Comparison of ENCODE assay signal across 8 cellular contexts in genomic region chr1:30085814-30086770, GRCh38.
DNase-seq lines count a peak whose midpoint lies in the region; ATAC-seq and TF ChIP-seq lines count a peak whose summit lies in the region.

No MANE protein-coding gene starts in this region.

- no peaks in the 10 kb centered on the region for H3K36me3 ChIP-seq in BLaER1

- peaks cover 2% of the 10 kb centered on the region for H3K27me3 Mint-ChIP-seq in activated CD8-positive, alpha-beta memory T cell treated with anti-CD3 and anti-CD28 coated beads, Interleukin-2, amount 10 ng/mL, durations not matched to agents 7 days and 5 days
- H3K27me3 Mint-ChIP-seq in glutamatergic neuron (ENCODE audit: unreplicated experiment): peaks cover 11% of the 10 kb centered on the region

- no peak overlapping the region for H3K27ac Mint-ChIP-seq in activated CD8-positive, alpha-beta memory T cell treated with anti-CD3 and anti-CD28 coated beads, Interleukin-2, amount 10 ng/mL, durations not matched to agents 7 days and 5 days
- peak overlapping the region; percentile 15 for H3K27ac Mint-ChIP-seq in glutamatergic neuron (ENCODE audit: unreplicated experiment)

- H3K36me3 Mint-ChIP-seq in activated CD8-positive, alpha-beta memory T cell treated with anti-CD3 and anti-CD28 coated beads, Interleukin-2, amount 10 ng/mL, durations not matched to agents 7 days and 5 days: no peaks in the 10 kb centered on the region
- no peaks in the 10 kb centered on the region for H3K36me3 Mint-ChIP-seq in glutamatergic neuron (ENCODE audit: unreplicated experiment)

- peak overlapping the region; percentile 23; the same call in 1 of the 2 replicates for H3K4me3 ChIP-seq in BLaER1

- no peaks in the 10 kb centered on the region for H3K9me3 Mint-ChIP-seq in activated CD8-positive, alpha-beta memory T cell treated with anti-CD3 and anti-CD28 coated beads, Interleukin-2, amount 10 ng/mL, durations not matched to agents 7 days and 5 days (ENCODE audit: low read depth)
- peaks cover 10% of the 10 kb centered on the region for H3K9me3 Mint-ChIP-seq in glutamatergic neuron (ENCODE audit: unreplicated experiment)

- H3K27me3 ChIP-seq in BLaER1: no peaks in the 10 kb centered on the region

- H3K4me3 Mint-ChIP-seq in activated CD8-positive, alpha-beta memory T cell treated with anti-CD3 and anti-CD28 coated beads, Interleukin-2, amount 10 ng/mL, durations not matched to agents 7 days and 5 days: no peak overlapping the region
- no peak overlapping the region for H3K4me3 Mint-ChIP-seq in glutamatergic neuron (ENCODE audit: unreplicated experiment)

- peaks cover 39% of the 10 kb centered on the region for H3K4me1 ChIP-seq in BLaER1

- H3K4me1 Mint-ChIP-seq in activated CD8-positive, alpha-beta memory T cell treated with anti-CD3 and anti-CD28 coated beads, Interleukin-2, amount 10 ng/mL, durations not matched to agents 7 days and 5 days: no peaks in the 10 kb centered on the region
- peaks cover 15% of the 10 kb centered on the region for H3K4me1 Mint-ChIP-seq in glutamatergic neuron (ENCODE audit: low read depth, unreplicated experiment)

- no peak overlapping the region for H3K9ac ChIP-seq in BLaER1

- peak overlapping the region; percentile 55 for H3K4me2 ChIP-seq in BLaER1

- no peaks in the 10 kb centered on the region for H4K20me1 ChIP-seq in BLaER1

- peak; percentile 86 for TF ChIP-seq CTCF in glutamatergic neuron (IDR thresholded peaks at IDR 0.05; ENCODE audit: partially characterized antibody, unreplicated experiment)

- H3K9me3 ChIP-seq in BLaER1: peaks cover 7% of the 10 kb centered on the region

- CTCF ChIA-PET in activated CD8-positive, alpha-beta memory T cell treated with anti-CD3 and anti-CD28 coated beads, Interleukin-2, amount 10 ng/mL, durations not matched to agents 7 days and 5 days (lab: Charles Lee): interaction anchor here (0.6 to 0.8 kb wide), 3 partner anchors 8 to 1020 kb away, joined by 3 read pairs; no protein-coding TSS in a partner anchor

- H3K27ac ChIP-seq in BLaER1: no peak overlapping the region

- no peak for ATAC-seq in activated CD8-positive, alpha-beta memory T cell treated with anti-CD3 and anti-CD28 coated beads, Interleukin-2, amount 10 ng/mL, durations not matched to agents 7 days and 5 days
- no peak for ATAC-seq in GM19023 (IDR thresholded peaks at IDR 0.05; ENCODE audit: unreplicated experiment)

- peak; percentile 23 for DNase-seq in HT-29 (ENCODE audit: low spot score)
- peak; percentile 43 for DNase-seq in activated CD8-positive, alpha-beta memory T cell treated with anti-CD3 and anti-CD28 coated beads, Interleukin-2, amount 10 ng/mL, durations not matched to agents 7 days and 5 days
- DNase-seq in glutamatergic neuron: peak; percentile 94
- peak; percentile 7 for DNase-seq in putamen (ENCODE audit: low spot score)
- DNase-seq in DMS53 (lab: John Stamatoyannopoulos, UW): no peak
- DNase-seq in SW480 (ENCODE audit: low spot score): no peak

Comparison
In these comparisons a context has a peak if more than half of its experiments do, and no peak if none do; other contexts are left out.
1. DNase-seq: peak in HT-29 (single experiment), activated CD8-positive, alpha-beta memory T cell treated with anti-CD3 and anti-CD28 coated beads, Interleukin-2, amount 10 ng/mL, durations not matched to agents 7 days and 5 days (single experiment), glutamatergic neuron (single experiment) and putamen (single experiment); none in DMS53 (single experiment) and SW480 (single experiment).